14 cellular contexts compared by ENCODE assay signal in the genomic region with DNA sequence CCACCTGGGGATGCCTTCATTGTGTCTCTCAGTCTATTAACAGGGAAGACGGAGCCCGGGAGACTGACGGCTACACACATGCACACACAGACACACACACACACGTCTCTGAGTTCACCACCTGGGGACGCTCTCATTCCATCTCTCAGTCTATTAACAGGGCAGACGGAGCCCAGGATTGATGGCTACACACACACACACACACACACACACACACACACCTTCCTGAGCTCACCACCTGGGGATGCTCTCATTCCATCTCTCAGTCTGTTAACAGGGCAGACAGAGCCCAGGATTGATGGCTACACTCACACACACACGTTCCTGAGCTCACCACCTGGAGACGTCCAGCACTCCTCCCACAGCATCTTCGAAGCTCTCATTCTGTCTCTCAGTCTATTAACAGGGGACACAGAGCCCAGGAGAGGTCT.
DNase-seq lines count a peak whose midpoint lies in the region; ATAC-seq and TF ChIP-seq lines count a peak whose summit lies in the region.
"Had no signal": no experiment of that assay in that cellular context is flagged by ENCODE, and none has a peak within 500 bp of the region (broad histone marks: within the 10 kb centered on the region; RNA-seq: fewer than 3 reads in every experiment).

No MANE protein-coding gene starts in this region.

- peak overlapping the region; percentile 60 for H3K4me3 Mint-ChIP-seq in T-helper 17 cell
- H3K4me3 Mint-ChIP-seq: dendritic cell treated with granulocyte-macrophage colony-stimulating factor and Interleukin-4, amounts not matched to agents 40 ng/mL and 50 ng/mL, for 4 days had no signal

- 56% methylated on average over 9 of the region's 9 CpGs for WGBS in right lobe of liver (ENCODE audit: insufficient coverage, low coverage, low lambda C conversion rate, missing lambda C conversion rate)
- WGBS in tibial nerve, 2 donors = 79 to 82% methylated on average over 9 of the region's 9 CpGs

- H3K27ac ChIP-seq in right lobe of liver = no peak overlapping the region
- H3K27ac ChIP-seq in tibial nerve = no peak overlapping the region
- H3K27ac ChIP-seq: Peyer's patch had no signal

- H3K4me1 ChIP-seq in right lobe of liver = peaks cover 0 to 7% (median 4%) of the 10 kb centered on the region in 4 donors
- H3K4me1 ChIP-seq in tibial nerve = no peaks in the 10 kb centered on the region
- H3K4me1 ChIP-seq: Peyer's patch had no signal

- TF ChIP-seq CTCF in GM12874 (IDR thresholded peaks at IDR 0.05; ENCODE audit: insufficient read depth, low read depth, low read length) = peak; percentile 9; the same call in 1 of the 2 replicates
- peak in 2 of 4 donors; percentile 36 to 38 for TF ChIP-seq CTCF in right lobe of liver (IDR thresholded peaks at IDR 0.05)
- TF ChIP-seq CTCF in tibial nerve (IDR thresholded peaks at IDR 0.05) = no peak

- no peak for TF ChIP-seq EP300 in tibial nerve (IDR thresholded peaks at IDR 0.05)

- intact Hi-C loops in right lobe of liver (cut with DNase I) = no loop called here

- no peaks in the 10 kb centered on the region for H3K27me3 ChIP-seq in right lobe of liver
- no peaks in the 10 kb centered on the region for H3K27me3 ChIP-seq in tibial nerve
- H3K27me3 ChIP-seq: Peyer's patch had no signal

- ATAC-seq in activated CD4-positive, CD25-positive, alpha-beta regulatory T cell treated with anti-CD3 and anti-CD28 coated beads, Interleukin-2, amount 50 U/mL, for 24 hours = no peak
- ATAC-seq in T-helper 17 cell (no peak), right lobe of liver (peak; percentile 60 to 76 (median 74)), GM18517 (IDR thresholded peaks at IDR 0.05; ENCODE audit: unreplicated experiment) (no peak)

- H3K4me1 Mint-ChIP-seq in T-helper 17 cell = peaks cover 22% of the 10 kb centered on the region

- TF ChIP-seq POLR2A in right lobe of liver (IDR thresholded peaks at IDR 0.05) (no peak), tibial nerve (IDR thresholded peaks at IDR 0.05) (no peak)

- no peaks in the 10 kb centered on the region for H3K9me3 ChIP-seq in T-helper 17 cell (ENCODE audit: control insufficient read depth, low read length, poor library complexity, severe bottlenecking)
- no peaks in the 10 kb centered on the region for H3K9me3 ChIP-seq in right lobe of liver
- no peaks in the 10 kb centered on the region for H3K9me3 ChIP-seq in tibial nerve
- H3K9me3 ChIP-seq: Caco-2, Peyer's patch had no signal

- H3K27ac Mint-ChIP-seq in T-helper 17 cell = peak overlapping the region; percentile 65
- H3K27ac Mint-ChIP-seq: dendritic cell treated with granulocyte-macrophage colony-stimulating factor and Interleukin-4, amounts not matched to agents 40 ng/mL and 50 ng/mL, for 4 days had no signal

- H3K36me3 Mint-ChIP-seq in T-helper 17 cell (ENCODE audit: low read depth) = peaks cover 2% of the 10 kb centered on the region

- H3K36me3 ChIP-seq in right lobe of liver (no peaks in the 10 kb centered on the region), tibial nerve (no peaks in the 10 kb centered on the region)
- H3K36me3 ChIP-seq: Peyer's patch had no signal

- H3K27me3 Mint-ChIP-seq in T-helper 17 cell = peaks cover 16% of the 10 kb centered on the region

- DNase-seq in activated CD4-positive, CD25-positive, alpha-beta regulatory T cell treated with anti-CD3 and anti-CD28 coated beads, Interleukin-2, amount 50 U/mL, for 72 hours = peak; percentile 31
- DNase-seq in T-helper 17 cell (no peak), right lobe of liver (peak in 1 of 3 donors; percentile 77), tibial nerve (ENCODE audit: low spot score in 2 of 2) (no peak)
- DNase-seq in stimulated activated naive CD4-positive, alpha-beta T cell treated with Interleukin-2 at 50 U/mL for 16 hours (lab: John Stamatoyannopoulos, UW) = no peak
- DNase-seq: 8988T, amniotic stem cell had no signal

- H3K4me3 ChIP-seq in right lobe of liver (no peak overlapping the region), tibial nerve (no peak overlapping the region)
- H3K4me3 ChIP-seq: lung, Peyer's patch had no signal

Comparison
In these comparisons a context has a peak if more than half of its experiments do, and no peak if none do; other contexts are left out.
1. ATAC-seq: peak in right lobe of liver (4 of 4); none in activated CD4-positive, CD25-positive, alpha-beta regulatory T cell treated with anti-CD3 and anti-CD28 coated beads, Interleukin-2, amount 50 U/mL, for 24 hours (0 of 2), T-helper 17 cell (single experiment) and GM18517 (single experiment).